22 cellular contexts compared by ENCODE assay signal in the genomic region with DNA sequence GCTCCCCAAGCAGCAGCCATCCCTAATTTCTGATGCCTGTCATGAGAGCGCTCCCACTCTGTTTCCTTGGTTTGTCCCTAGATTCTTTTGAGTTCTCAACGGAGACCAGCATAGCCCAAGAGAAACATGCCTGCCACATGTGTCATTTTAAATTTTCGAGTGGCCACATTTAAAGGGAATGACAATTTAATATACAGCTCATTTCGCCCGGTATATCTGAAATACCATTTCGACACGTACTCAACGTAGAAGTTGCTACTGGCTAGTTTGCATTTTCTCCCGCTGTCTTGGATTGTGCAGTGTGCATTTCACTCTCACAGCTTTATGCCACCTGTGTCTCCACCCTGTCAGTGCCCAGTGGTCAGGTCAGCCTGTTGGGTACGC. TPM values are rescaled to one million over a fixed set of nuclear protein-coding genes. Genes with fewer than 3 reads are reported as not detected.
DNase-seq lines count a peak whose midpoint lies in the region; ATAC-seq, FAIRE-seq and TF ChIP-seq lines count a peak whose summit lies in the region.
"Had no signal": no experiment of that assay in that cellular context is flagged by ENCODE, and none has a peak within 500 bp of the region (broad histone marks: within the 10 kb centered on the region; RNA-seq: fewer than 3 reads in every experiment).

No MANE protein-coding gene starts in this region.

- H3K4me3 ChIP-seq in GM23338, result no peak overlapping the region
- no peak overlapping the region for H3K4me3 ChIP-seq in K562
- H3K4me3 ChIP-seq in trophoblast cell (ENCODE audit: low read depth, low read length), result no peak overlapping the region

- no peak overlapping the region; the same call in 1 of the 2 replicates for H3K4me2 ChIP-seq in GM23338
- peak overlapping the region; percentile 31; the same call in 1 of the 2 replicates for H3K4me2 ChIP-seq in K562 (ENCODE audit: insufficient read depth, low read length)
- H3K4me2 ChIP-seq in trophoblast cell (ENCODE audit: low read length), result no peak overlapping the region

- no peaks in the 10 kb centered on the region for H3K79me1 ChIP-seq in trophoblast cell (ENCODE audit: low read length)

- peak overlapping the region; percentile 70 to 88 for H3K4me3 Mint-ChIP-seq in CD14-positive monocyte
- H3K4me3 Mint-ChIP-seq in GM23338, result no peak overlapping the region
- H3K4me3 Mint-ChIP-seq in naive thymus-derived CD8-positive, alpha-beta T cell, result peak overlapping the region in 3 of 10 donors; percentile 69 to 82 (median 82)
- H3K4me3 Mint-ChIP-seq: activated CD8-positive, alpha-beta memory T cell treated with anti-CD3 and anti-CD28 coated beads, Interleukin-2, amount 10 ng/mL, durations not matched to agents 7 days and 5 days had no signal

- H3K9ac ChIP-seq in K562 (ENCODE audit: insufficient read depth in 1 of 2, low read depth in 2 of 2, low read length in 2 of 2) (no peak overlapping the region), trophoblast cell (ENCODE audit: low read length) (no peak overlapping the region)

- H2BK12ac ChIP-seq in trophoblast cell (ENCODE audit: low read length), result no peak overlapping the region

- H3K9me3 Mint-ChIP-seq in CD14-positive monocyte (peaks cover 0 to 1% (median 0%) of the 10 kb centered on the region in 7 donors), GM23338 (no peaks in the 10 kb centered on the region)
- H3K9me3 Mint-ChIP-seq in naive thymus-derived CD8-positive, alpha-beta T cell, result no peaks in the 10 kb centered on the region
- H3K9me3 Mint-ChIP-seq: activated naive CD8-positive, alpha-beta T cell treated with anti-CD3 and anti-CD28 coated beads, Interleukin-2, amount 50 U/mL, for 24 hours had no signal

- 0 out of 2 replicates have a peak, but pooled peaks cover 5% of the 10 kb centered on the region for H3K36me3 ChIP-seq in GM23338 (ENCODE audit: insufficient read depth)
- H3K36me3 ChIP-seq in K562 (ENCODE audit: control insufficient read depth, insufficient read depth, low read length), result no peaks in the 10 kb centered on the region; the same call in 2 of the 3 replicates
- H3K36me3 ChIP-seq in trophoblast cell (ENCODE audit: control insufficient read depth in 1 of 2, insufficient read depth in 2 of 2, low read length in 2 of 2), result peaks cover 40 to 51% of the 10 kb centered on the region in 2 experiments

- no peak for DNase-seq in CD14-positive monocyte (ENCODE audit: low spot score)
- no peak for DNase-seq in GM23338 (ENCODE audit: low spot score)
- no peak for DNase-seq in K562 (ENCODE audit: extremely low read depth in 1 of 4, low spot score in 3 of 4)
- peak; percentile 65 to 84 for DNase-seq in trophoblast cell
- no peak for DNase-seq in CD1c-positive myeloid dendritic cell (ENCODE audit: extremely low spot score)
- no peak for DNase-seq in naive thymus-derived CD8-positive, alpha-beta T cell
- DNase-seq in hepatic stellate cell (ENCODE audit: low spot score), result no peak
- no peak for DNase-seq in NCI-H1436 (lab: John Stamatoyannopoulos, UW)
- DNase-seq: activated CD4-positive, alpha-beta T cell treated with anti-CD3 and anti-CD28 coated beads for 1 hour; activated naive CD8-positive, alpha-beta T cell treated with anti-CD3 and anti-CD28 coated beads, Interleukin-2, amount 50 U/mL, for 24 hours; Caco-2; NCI-H1417 treated with DMSO at 0.1 percent for 48 hours; NCI-H82; small intestine had no signal

- H3K4me1 ChIP-seq in GM23338 (ENCODE audit: insufficient read depth), result peaks cover 34% of the 10 kb centered on the region
- peaks cover 18 to 57% of the 10 kb centered on the region in 2 experiments; a peak in 4 of 5 replicates for H3K4me1 ChIP-seq in K562 (replicated peaks in 1 of 2; ENCODE audit: control insufficient read depth in 2 of 2, insufficient read depth in 2 of 2, low read length in 2 of 2)
- peaks cover 5% of the 10 kb centered on the region in 2 experiments for H3K4me1 ChIP-seq in trophoblast cell (ENCODE audit: control insufficient read depth in 1 of 2, insufficient read depth in 2 of 2, low read length in 2 of 2)
- H3K4me1 ChIP-seq: Caco-2 had no signal

- peaks cover 16% of the 10 kb centered on the region for H3F3A ChIP-seq in GM23338 (replicated peaks; ENCODE audit: low read depth)

- intact Hi-C loops in CD14-positive monocyte (cut with micrococcal nuclease), result loop anchor here (2.0 kb wide), 2 partner anchors 14 to 24 kb away; no protein-coding TSS in a partner anchor
- intact Hi-C loops in K562 (cut with micrococcal nuclease), result no loop called here

- H2AFZ ChIP-seq in GM23338 (no peak overlapping the region), K562 (ENCODE audit: low read depth, low read length) (no peak overlapping the region), trophoblast cell (ENCODE audit: insufficient read depth, low read length, poor library complexity) (no peak overlapping the region)

- 0 out of 2 replicates have a peak overlapping the region, but pooled peaks have one; percentile 66 for H3K27ac ChIP-seq in GM23338 (ENCODE audit: low read depth)
- no peak overlapping the region for H3K27ac ChIP-seq in K562 (ENCODE audit: extremely low read depth, low read depth, low read length)
- H3K27ac ChIP-seq in trophoblast cell (ENCODE audit: low read depth, low read length), result no peak overlapping the region

- no peak for TF ChIP-seq EP300 in K562 (IDR thresholded peaks at IDR 0.05; ENCODE audit: low read length)

- no peak for TF ChIP-seq CTCF in CD14-positive monocyte (IDR thresholded peaks at IDR 0.05)
- TF ChIP-seq CTCF in GM23338 (conservative IDR thresholded peaks at IDR 0.05; ENCODE audit: low read depth in 2 of 2), result no peak
- TF ChIP-seq CTCF in K562 (IDR thresholded peaks at IDR 0.05 in 2 of 3, conservative IDR thresholded peaks at IDR 0.05 in 1 of 3; ENCODE audit: insufficient read depth in 2 of 3, low read depth in 1 of 3, low read length in 3 of 3), result no peak

- H2BK120ac ChIP-seq in trophoblast cell (ENCODE audit: insufficient read depth, low read length, poor library complexity), result no peak overlapping the region

- H3K18ac ChIP-seq in trophoblast cell (ENCODE audit: low read length), result no peak overlapping the region

- no peak for TF ChIP-seq POLR2A in K562 (conservative IDR thresholded peaks at IDR 0.05)

- in situ Hi-C loops in K562 (cut with MboI), result no loop called here

- H4K91ac ChIP-seq in trophoblast cell (ENCODE audit: low read depth, low read length), result no peak overlapping the region

- H4K20me1 ChIP-seq in GM23338 (replicated peaks; ENCODE audit: insufficient read depth) (peaks cover 48% of the 10 kb centered on the region), K562 (replicated peaks; ENCODE audit: control insufficient read depth, insufficient read depth, low read length) (peaks cover 54% of the 10 kb centered on the region)

- H3K36me3 Mint-ChIP-seq in CD14-positive monocyte (peaks cover 40 to 42% of the 10 kb centered on the region in 2 donors), GM23338 (ENCODE audit: low read depth) (peaks cover 35% of the 10 kb centered on the region)
- H3K36me3 Mint-ChIP-seq in naive thymus-derived CD8-positive, alpha-beta T cell, result peaks cover 0 to 19% (median 2%) of the 10 kb centered on the region in 3 donors

- no peak overlapping the region for H3K14ac ChIP-seq in trophoblast cell (ENCODE audit: low read length)

- CTCF ChIA-PET in K562 (lab: Yijun Ruan, JAX; ENCODE audit: low intra/inter-chr PET ratio), result no interaction called here

- ATAC-seq in GM23338 (no peak), K562 (no peak)
- no peak for ATAC-seq in naive thymus-derived CD8-positive, alpha-beta T cell

- H3K4ac ChIP-seq in trophoblast cell (ENCODE audit: low read depth, low read length), result peak overlapping the region; percentile 8

- no peaks in the 10 kb centered on the region for H3K27me3 ChIP-seq in GM23338 (ENCODE audit: insufficient read depth)
- no peaks in the 10 kb centered on the region for H3K27me3 ChIP-seq in K562 (ENCODE audit: control insufficient read depth in 2 of 2, insufficient read depth in 2 of 2, low read length in 2 of 2)
- no peaks in the 10 kb centered on the region for H3K27me3 ChIP-seq in trophoblast cell (ENCODE audit: insufficient read depth, low read length)

- H3K79me2 ChIP-seq in GM23338 (replicated peaks; ENCODE audit: insufficient read depth) (peaks cover 99% of the 10 kb centered on the region), K562 (ENCODE audit: control insufficient read depth, insufficient read depth, low read length) (peaks cover 2% of the 10 kb centered on the region; the same call in 1 of the 3 replicates), trophoblast cell (ENCODE audit: control insufficient read depth, insufficient read depth, low read length, poor library complexity) (peaks cover 42% of the 10 kb centered on the region)

- H2AK5ac ChIP-seq in trophoblast cell (ENCODE audit: low read length), result no peak overlapping the region

- H3K27me3 Mint-ChIP-seq in CD14-positive monocyte (ENCODE audit: low read depth in 3 of 3) (peaks cover 0 to 7% (median 0%) of the 10 kb centered on the region in 3 donors), GM23338 (ENCODE audit: insufficient read depth, low read depth, poor library complexity) (peaks cover 24% of the 10 kb centered on the region)
- no peaks in the 10 kb centered on the region for H3K27me3 Mint-ChIP-seq in naive thymus-derived CD8-positive, alpha-beta T cell
- H3K27me3 Mint-ChIP-seq: activated CD8-positive, alpha-beta memory T cell treated with anti-CD3 and anti-CD28 coated beads, Interleukin-2, amount 10 ng/mL, durations not matched to agents 7 days and 5 days; activated naive CD8-positive, alpha-beta T cell treated with anti-CD3 and anti-CD28 coated beads, Interleukin-2, amount 50 U/mL, for 24 hours had no signal

- H2BK5ac ChIP-seq in trophoblast cell (ENCODE audit: low read depth, low read length, poor library complexity), result no peak overlapping the region

- no peaks in the 10 kb centered on the region for H3K9me3 ChIP-seq in K562 (replicated peaks; ENCODE audit: control insufficient read depth, insufficient read depth, low read depth, low read length)
- peaks cover 2% of the 10 kb centered on the region for H3K9me3 ChIP-seq in trophoblast cell (ENCODE audit: insufficient read depth, low read depth, low read length)
- H3K9me3 ChIP-seq: Caco-2 had no signal

- FAIRE-seq in K562 (lab: Jason Lieb, UNC), result no peak
- FAIRE-seq: bronchial epithelial cell, frontal cortex, small intestine had no signal

- WGBS in K562 (ENCODE audit: insufficient coverage, low coverage, missing lambda C conversion rate), result 75% methylated on average over 10 of the region's 10 CpGs
- no CpG with 5 or more reads among the region's 10 CpGs for WGBS in trophoblast cell (ENCODE audit: extremely low coverage, insufficient coverage, insufficient read length)

- H3K9me1 ChIP-seq in K562 (ENCODE audit: control insufficient read depth, insufficient read depth, low read length), result peaks cover 3% of the 10 kb centered on the region

- H3K4me1 Mint-ChIP-seq in CD14-positive monocyte, result peaks cover 89% of the 10 kb centered on the region
- peaks cover 48% of the 10 kb centered on the region for H3K4me1 Mint-ChIP-seq in GM23338
- H3K4me1 Mint-ChIP-seq in naive thymus-derived CD8-positive, alpha-beta T cell, result peaks cover 17 to 83% (median 47%) of the 10 kb centered on the region in 4 donors

- no peak overlapping the region for H4K12ac ChIP-seq in trophoblast cell (ENCODE audit: low read depth, low read length)

- peak overlapping the region; percentile 99 to 100 (median 100) for H3K27ac Mint-ChIP-seq in CD14-positive monocyte
- 0 out of 2 replicates have a peak overlapping the region, but pooled peaks have one; percentile 61 for H3K27ac Mint-ChIP-seq in GM23338
- H3K27ac Mint-ChIP-seq in naive thymus-derived CD8-positive, alpha-beta T cell, result peak overlapping the region in 2 of 10 donors; percentile 81 to 93

- no TSS peak for BruUV-seq in K562 (replicated peaks; lab: Mats Ljungman, UMichigan)

- H3K9me2 ChIP-seq in GM23338 (ENCODE audit: insufficient read depth), result no peaks in the 10 kb centered on the region

- H3K23ac ChIP-seq in trophoblast cell (ENCODE audit: low read length), result no peak overlapping the region

- H4K8ac ChIP-seq in trophoblast cell (ENCODE audit: low read depth, low read length), result no peak overlapping the region

- POLR2A ChIA-PET in K562 (lab: Yijun Ruan, JAX), result interaction anchor here (1.2 to 1.8 kb wide), 3 partner anchors 9 to 21 kb away, joined by 3 to 9 read pairs (median 6); a partner anchor contains a TSS
- POLR2A ChIA-PET in naive thymus-derived CD8-positive, alpha-beta T cell (lab: Charles Lee), result interaction anchor here (1.2 to 1.8 kb wide), 2 partner anchors 21 to 117 kb away, joined by 3 to 6 read pairs; a partner anchor contains a TSS

- TF ChIP-seq RAD21 in K562 (CRISPR knock-in tag; conservative IDR thresholded peaks at IDR 0.05 in 1 of 2, IDR thresholded peaks at IDR 0.05 in 1 of 2), result no peak

RNA-seq across cellular contexts. Expression of a gene that starts 21.0 kb away (rescaled TPM):
- polyA plus RNA-seq in CD14-positive monocyte, result 10 to 100 TPM; 34.1 to 34.8 TPM
- 255 and 263 TPM in 2 replicates for total RNA-seq in GM23338 (2014; rRNA removed; shearing (Covaris generic))
- 75.0 and 78.0 TPM in 2 replicates for polyA plus RNA-seq in GM23338 (2016; fragmentation: Nextera tagmentation; extraction: Ambion mirVana)
- 26.9 and 48.0 TPM in 2 replicates for total RNA-seq in K562 (2011; cell fraction: chromatin; rRNA removed; ENCODE audit: low replicate concordance)
- 30.5 and 38.2 TPM in 2 replicates for total RNA-seq in K562 (2011; cell fraction: nucleolus; rRNA removed)
- 24.9 and 32.4 TPM in 2 replicates for total RNA-seq in K562 (2011; cell fraction: nucleoplasm; rRNA removed)
- 13.6 and 13.9 TPM in 2 replicates for total RNA-seq in K562 (2014; rRNA removed)
- total RNA-seq in K562 (2014; rRNA removed; fragmentation: Illumina TruSeq; extraction: Trizol), result 9.2 and 11.1 TPM in 2 replicates
- total RNA-seq in K562 (2015; rRNA removed; fragmentation: Illumina TruSeq; extraction: Trizol), result 15.5 and 18.4 TPM in 2 replicates
- total RNA-seq in K562 (2021), result 18.4 and 20.8 TPM in 2 replicates
- 17.0 and 20.6 TPM in 2 replicates for polyA plus RNA-seq in K562 (2011; rRNA removed)
- polyA plus RNA-seq in K562 (2011; cell fraction: cytosol; rRNA removed), result 14.5 and 16.7 TPM in 2 replicates
- 32.2 and 34.4 TPM in 2 replicates for polyA plus RNA-seq in K562 (2011; cell fraction: nucleus; rRNA removed)
- polyA plus RNA-seq in K562 (2012), result 10.5 and 12.5 TPM in 2 replicates
- 15.2 TPM in 2 replicates for polyA plus RNA-seq in K562 (2014; fragmentation: Illumina TruSeq; extraction: Trizol)
- polyA plus RNA-seq in K562 (2014; fragmentation: Nextera tagmentation; extraction: Ambion mirVana), result under 1 TPM; 0.14 to 0.53 TPM
- polyA plus RNA-seq in K562 (2014; rRNA removed), result 13.1 and 14.9 TPM in 2 replicates
- polyA minus RNA-seq in K562 (2011; rRNA and poly(A)+ RNA removed), result 10.9 and 14.5 TPM in 2 replicates
- polyA minus RNA-seq in K562 (2011; cell fraction: cytosol; rRNA and poly(A)+ RNA removed), result 13.2 and 14.3 TPM in 2 replicates
- 9.4 and 24.4 TPM in 2 replicates for polyA minus RNA-seq in K562 (2011; cell fraction: nucleus; rRNA and poly(A)+ RNA removed)
- 199 and 206 TPM in 2 replicates for polyA plus RNA-seq in trophoblast cell (2013)
- 10 to 100 TPM; 40.3 to 46.1 TPM for total RNA-seq in naive thymus-derived CD8-positive, alpha-beta T cell
- polyA plus RNA-seq in naive thymus-derived CD8-positive, alpha-beta T cell, result 10 to 100 TPM; 18.6 to 46.3 (median 20.9) TPM

RNA-seq across cellular contexts. Expression of a gene that starts 57.5 kb away (rescaled TPM):
- polyA plus RNA-seq in CD14-positive monocyte, result not detected
- total RNA-seq in GM23338 (2014; rRNA removed; shearing (Covaris generic)), result 0.85 and 1.0 TPM in 2 replicates
- 0.31 and 0.76 TPM in 2 replicates for polyA plus RNA-seq in GM23338 (2016; fragmentation: Nextera tagmentation; extraction: Ambion mirVana)
- not detected in 2 replicates for total RNA-seq in K562 (2011; cell fraction: chromatin; rRNA removed; ENCODE audit: low replicate concordance)
- total RNA-seq in K562 (2011; cell fraction: nucleolus; rRNA removed), result not detected in 2 replicates
- not detected in 2 replicates for total RNA-seq in K562 (2011; cell fraction: nucleoplasm; rRNA removed)
- not detected in 2 replicates for total RNA-seq in K562 (2014; rRNA removed)
- total RNA-seq in K562 (2014; rRNA removed; fragmentation: Illumina TruSeq; extraction: Trizol), result not detected in 2 replicates
- not detected in 2 replicates for total RNA-seq in K562 (2015; rRNA removed; fragmentation: Illumina TruSeq; extraction: Trizol)
- total RNA-seq in K562 (2021), result not detected in 2 replicates
- not detected in 2 replicates for polyA plus RNA-seq in K562 (2011; rRNA removed)
- not detected in 2 replicates for polyA plus RNA-seq in K562 (2011; cell fraction: cytosol; rRNA removed)
- polyA plus RNA-seq in K562 (2011; cell fraction: nucleus; rRNA removed), result not detected in 2 replicates
- polyA plus RNA-seq in K562 (2012), result not detected in 2 replicates
- not detected in 2 replicates for polyA plus RNA-seq in K562 (2014; fragmentation: Illumina TruSeq; extraction: Trizol)
- polyA plus RNA-seq in K562 (2014; fragmentation: Nextera tagmentation; extraction: Ambion mirVana), result not detected
- not detected in 2 replicates for polyA plus RNA-seq in K562 (2014; rRNA removed)
- polyA minus RNA-seq in K562 (2011; rRNA and poly(A)+ RNA removed), result not detected in 2 replicates
- not detected in 2 replicates for polyA minus RNA-seq in K562 (2011; cell fraction: cytosol; rRNA and poly(A)+ RNA removed)
- polyA minus RNA-seq in K562 (2011; cell fraction: nucleus; rRNA and poly(A)+ RNA removed), result not detected in 2 replicates
- polyA plus RNA-seq in trophoblast cell (2013), result 0.11 TPM in 2 replicates
- under 1 TPM; 0.08 to 0.27 TPM for total RNA-seq in naive thymus-derived CD8-positive, alpha-beta T cell
- polyA plus RNA-seq in naive thymus-derived CD8-positive, alpha-beta T cell, result under 1 TPM in 1 of 3 donors, not detected in 2; 0.09 TPM
- total RNA-seq: bronchial epithelial cell, Caco-2, dermis microvascular lymphatic vessel endothelial cell, epithelial cell of proximal tubule, frontal cortex, HT-29, left colon, SK-MEL-5 had no signal

Comparison
In these comparisons a context has a peak if more than half of its experiments do, and no peak if none do; other contexts are left out.
1. DNase-seq: peak in trophoblast cell (2 of 2); none in CD14-positive monocyte (single experiment), GM23338 (single experiment), K562 (0 of 4), CD1c-positive myeloid dendritic cell (single experiment), naive thymus-derived CD8-positive, alpha-beta T cell (0 of 10), hepatic stellate cell (single experiment) and NCI-H1436 (single experiment).